8 cellular contexts compared by ENCODE assay signal in genomic region chr2:127086800-127087737, GRCh38. TPM values are rescaled to one million over a fixed set of nuclear protein-coding genes. Genes with fewer than 3 reads are reported as not detected.
DNase-seq lines count a peak whose midpoint lies in the region; ATAC-seq and TF ChIP-seq lines count a peak whose summit lies in the region.

No MANE protein-coding gene starts in this region.

- H3K4me3 ChIP-seq in HUES6 (ENCODE audit: low read depth, low read length) (peak overlapping the region; percentile 17; the same call in 1 of the 2 replicates), body of pancreas (no peak overlapping the region), liver (ENCODE audit: low read depth in 1 of 3, low read length in 3 of 3) (no peak overlapping the region), tibial artery (peak overlapping the region; percentile 21 to 38)

- TF ChIP-seq CTCF in body of pancreas (IDR thresholded peaks at IDR 0.05): no peak
- no peak for TF ChIP-seq CTCF in liver (IDR thresholded peaks at IDR 0.05; ENCODE audit: low read depth, low read length, missing input control)
- TF ChIP-seq CTCF in tibial artery (IDR thresholded peaks at IDR 0.05): no peak

- H3K4me1 ChIP-seq in HUES6 (ENCODE audit: control insufficient read depth, insufficient read depth, low read length) (peaks cover 50% of the 10 kb centered on the region), body of pancreas (peaks cover 5% of the 10 kb centered on the region), liver (ENCODE audit: control insufficient read depth in 4 of 4, insufficient read depth in 4 of 4, low read length in 3 of 4) (peaks cover 7 to 29% (median 17%) of the 10 kb centered on the region in 4 donors), tibial artery (peaks cover 0 to 34% (median 16%) of the 10 kb centered on the region in 4 donors)

- H3K9me3 ChIP-seq in HUES6 (ENCODE audit: control insufficient read depth, insufficient read depth, low read depth, low read length) (no peaks in the 10 kb centered on the region), body of pancreas (no peaks in the 10 kb centered on the region), liver (ENCODE audit: control insufficient read depth in 4 of 4, low read length in 3 of 4) (no peaks in the 10 kb centered on the region), tibial artery (no peaks in the 10 kb centered on the region)

- H3K9ac ChIP-seq in HUES6 (ENCODE audit: low read length) (peak overlapping the region; percentile 50), liver (ENCODE audit: low read depth in 1 of 2, low read length in 2 of 2) (no peak overlapping the region)

- no peak for TF ChIP-seq RAD21 in liver (IDR thresholded peaks at IDR 0.05)

- DNase-seq in CMK (ENCODE audit: low read depth) (peak; percentile 90), body of pancreas (peak in 2 of 4 donors; percentile 30 to 54), tibial artery (peak; percentile 79 to 80), activated T-cell treated with anti-CD3 and anti-CD28 coated beads for 4 hours (no peak), RKO (ENCODE audit: low spot score) (no peak)

- no peak for TF ChIP-seq POLR2A in body of pancreas (IDR thresholded peaks at IDR 0.05)

- H3K27me3 ChIP-seq in HUES6 (ENCODE audit: control insufficient read depth, insufficient read depth, low read length): no peaks in the 10 kb centered on the region
- H3K27me3 ChIP-seq in body of pancreas: no peaks in the 10 kb centered on the region
- H3K27me3 ChIP-seq in liver (ENCODE audit: control insufficient read depth in 4 of 4, insufficient read depth in 4 of 4, low read length in 3 of 4): no peaks in the 10 kb centered on the region
- no peaks in the 10 kb centered on the region for H3K27me3 ChIP-seq in tibial artery

- ATAC-seq in GM21528 (IDR thresholded peaks at IDR 0.05; ENCODE audit: low FRiP score, unreplicated experiment): peak; percentile 57
- ATAC-seq in body of pancreas: peak; percentile 31

- no peaks in the 10 kb centered on the region for H3K36me3 ChIP-seq in HUES6 (ENCODE audit: control insufficient read depth, insufficient read depth, low read length)
- no peaks in the 10 kb centered on the region for H3K36me3 ChIP-seq in body of pancreas (replicated peaks in 1 of 2; ENCODE audit: insufficient read depth in 1 of 2, low read depth in 2 of 2)
- no peaks in the 10 kb centered on the region for H3K36me3 ChIP-seq in liver (ENCODE audit: control insufficient read depth in 4 of 4, insufficient read depth in 3 of 4, low read depth in 1 of 4, low read length in 3 of 4)
- no peaks in the 10 kb centered on the region for H3K36me3 ChIP-seq in tibial artery

- H3K27ac ChIP-seq in HUES6 (ENCODE audit: low read depth, low read length) (peak overlapping the region; percentile 62; the same call in 1 of the 2 replicates), body of pancreas (peak overlapping the region in 2 of 4 donors; percentile 18 to 61), liver (ENCODE audit: low read depth in 1 of 2, low read length in 2 of 2) (peak overlapping the region; percentile 52 to 73), tibial artery (peak overlapping the region in 1 of 2 donors; percentile 23)

- WGBS in body of pancreas, 2 donors: 46 to 74% methylated on average over 17 to 26 of the region's 26 CpGs
- 69% methylated on average over 26 of the region's 26 CpGs for WGBS in liver

- intact Hi-C loops in body of pancreas (cut with DNase I): no loop called here
- intact Hi-C loops in tibial artery (cut with DNase I; ENCODE audit: low total_unique reads): no loop called here

TF ChIP-seq in liver, 16 proteins besides CTCF, POLR2A, EP300 and RAD21:
- TF ChIP-seq HNF4A (conservative IDR thresholded peaks at IDR 0.05) (no peak), NR2F2 (IDR thresholded peaks at IDR 0.05) (peak; percentile 13)

RNA-seq across cellular contexts. Expression of gene BIN1, which starts 19.9 kb away (rescaled TPM):
- total RNA-seq in body of pancreas (10 to 100 TPM; 24.4 to 43.5 TPM), liver (10 to 100 TPM; 16.7 to 21.5 TPM)
- polyA plus RNA-seq in liver: 10 to 100 TPM; 13.3 TPM

Comparison
In these comparisons a context has a peak if more than half of its experiments do, and no peak if none do; other contexts are left out.
1. DNase-seq: peak in CMK (single experiment) and tibial artery (2 of 2); none in activated T-cell treated with anti-CD3 and anti-CD28 coated beads for 4 hours (single experiment) and RKO (single experiment).
2. H3K4me3 ChIP-seq: peak in HUES6 (single experiment) and tibial artery (2 of 2); none in body of pancreas (0 of 2) and liver (0 of 3).